ENCODE assay signal across 8 cellular contexts in the genomic region with DNA sequence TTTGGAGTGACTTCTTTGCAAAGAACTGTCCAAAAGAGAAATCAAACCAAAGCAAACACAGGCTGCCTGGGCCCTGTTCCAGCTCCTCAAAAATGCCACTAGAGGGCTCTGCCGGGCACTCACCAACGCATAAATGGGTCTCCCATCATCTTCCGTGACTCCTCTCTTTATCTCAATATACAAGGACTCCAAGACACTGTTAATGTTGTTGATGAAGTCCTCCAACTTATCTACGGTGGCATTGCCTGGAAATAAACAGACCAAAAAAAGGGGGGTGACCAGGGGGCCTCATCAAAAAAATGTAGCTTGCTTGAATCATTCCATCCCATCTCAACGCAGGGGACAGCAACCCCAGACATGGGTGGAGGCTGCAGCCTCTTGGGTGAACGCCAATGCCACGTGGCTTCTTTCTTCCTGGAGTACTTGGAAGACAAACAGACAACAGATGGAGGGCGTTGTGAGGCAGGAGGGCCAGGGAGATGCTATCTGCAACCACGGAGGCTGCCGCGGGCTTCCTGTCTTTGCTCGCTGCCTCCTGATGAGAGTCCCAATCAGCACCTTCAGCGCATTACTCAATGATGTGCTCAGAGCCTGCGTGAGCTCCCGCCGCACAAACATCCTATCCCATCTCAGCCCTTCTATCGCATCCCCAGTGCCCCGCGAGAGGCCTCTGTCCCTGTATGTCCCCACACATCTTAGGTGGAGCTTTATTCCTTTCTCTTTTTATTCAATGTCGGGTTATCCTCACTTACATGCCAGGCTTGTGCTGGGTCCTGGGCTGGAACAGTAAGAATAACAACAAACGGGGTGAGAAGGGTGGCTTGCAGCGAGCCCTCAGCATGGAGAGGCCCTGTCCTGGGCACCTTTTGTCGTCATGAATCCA. TPM values are rescaled to one million over a fixed set of nuclear protein-coding genes. Genes with fewer than 3 reads are reported as not detected.
DNase-seq lines count a peak whose midpoint lies in the region; ATAC-seq lines count a peak whose summit lies in the region.

No MANE protein-coding gene starts in this region.

- DNase-seq in NCI-H2107 treated with DMSO at 0.1 percent for 48 hours (lab: John Stamatoyannopoulos, UW; ENCODE audit: unreplicated experiment): peak; percentile 49
- no peak for DNase-seq in NCI-H2107 (lab: John Stamatoyannopoulos, UW)
- DNase-seq in NCI-H510A (lab: John Stamatoyannopoulos, UW): peak; percentile 52
- DNase-seq in activated CD4-positive, alpha-beta T cell treated with anti-CD3 and anti-CD28 coated beads for 4 hours: peak; percentile 80 to 84
- peak; percentile 87 for DNase-seq in cerebellum (ENCODE audit: low spot score)
- peak; percentile 93 to 95 for DNase-seq in left colon
- DNase-seq in stimulated activated CD4-positive, alpha-beta T cell treated with anti-CD3 and anti-CD28 coated beads, Interleukin-2, amount 100 ng/mL, for 24 hours: peak; percentile 74 to 80

- intact Hi-C loops in left colon (cut with DNase I, micrococcal nuclease): loop anchor here in 1 of 2 donors (5.0 kb wide), 1 partner anchor 132 kb away; no protein-coding TSS in a partner anchor

- ATAC-seq in left colon (peak; percentile 53), GM19328 (IDR thresholded peaks at IDR 0.05; ENCODE audit: unreplicated experiment) (no peak)

RNA-seq across cellular contexts. Expression of a gene that starts 32.0 kb away (rescaled TPM):
- total RNA-seq in cerebellum: 2.9 TPM
- 1 to 10 TPM; 8.8 to 9.6 TPM for total RNA-seq in left colon

RNA-seq across cellular contexts. Expression of a gene that starts 33.3 kb away (rescaled TPM):
- total RNA-seq in cerebellum (27.0 TPM), left colon (10 to 100 TPM; 44.4 to 44.7 TPM)
